13 cellular contexts compared by ENCODE assay signal in genomic region chr7:24406053-24406561, GRCh38.
A peak's percentile ranks its signal among the peaks of the same experiment; 100 is the strongest.
DNase-seq lines count a peak whose midpoint lies in the region; ATAC-seq and TF ChIP-seq lines count a peak whose summit lies in the region.
"Had no signal": no experiment of that assay in that cellular context is flagged by ENCODE, and none has a peak within 500 bp of the region (broad histone marks: within the 10 kb centered on the region; RNA-seq: fewer than 3 reads in every experiment).

No MANE protein-coding gene starts in this region.

- H3K27me3 ChIP-seq in HAP-1 (ENCODE audit: low read depth): no peaks in the 10 kb centered on the region
- no peaks in the 10 kb centered on the region for H3K27me3 ChIP-seq in effector memory CD4-positive, alpha-beta T cell (replicated peaks; ENCODE audit: control insufficient read depth, insufficient read depth, low read length, poor library complexity, severe bottlenecking)
- no peaks in the 10 kb centered on the region for H3K27me3 ChIP-seq in testis
- H3K27me3 ChIP-seq: hepatocyte had no signal

- H3K4me3 ChIP-seq in HAP-1 (no peak overlapping the region), NB4 (ENCODE audit: low read depth, low read length) (no peak overlapping the region), testis (no peak overlapping the region)
- H3K4me3 ChIP-seq in effector memory CD4-positive, alpha-beta T cell (ENCODE audit: insufficient read depth, low read depth, low read length, poor library complexity, severe bottlenecking): no peak overlapping the region
- H3K4me3 ChIP-seq: A549, GM23248, hepatocyte had no signal

- DNase-seq in activated CD4-positive, CD25-positive, alpha-beta regulatory T cell (lab: John Stamatoyannopoulos, UW): no peak
- DNase-seq in HAP-1 (ENCODE audit: low spot score in 2 of 2): peak; percentile 41 to 85
- DNase-seq in NB4 (ENCODE audit: low read depth): peak; percentile 20
- no peak for DNase-seq in natural killer cell
- DNase-seq in occipital lobe (lab: John Stamatoyannopoulos, UW): no peak
- DNase-seq in effector memory CD4-positive, alpha-beta T cell: no peak
- DNase-seq in testis: no peak
- DNase-seq: GM23248, NCI-H524 treated with DMSO at 0.1 percent for 48 hours had no signal

- no peaks in the 10 kb centered on the region for H3K27me3 Mint-ChIP-seq in natural killer cell (ENCODE audit: low read depth in 2 of 2)

- no peak overlapping the region for H3K27ac Mint-ChIP-seq in natural killer cell
- H3K27ac Mint-ChIP-seq: IgD-negative memory B cell had no signal

- no peaks in the 10 kb centered on the region for H3K9me3 Mint-ChIP-seq in natural killer cell
- H3K9me3 Mint-ChIP-seq: IgD-negative memory B cell had no signal

- H3K4me3 Mint-ChIP-seq in natural killer cell: no peak overlapping the region
- H3K4me3 Mint-ChIP-seq: IgD-negative memory B cell had no signal

- no peak overlapping the region for H3K27ac ChIP-seq in effector memory CD4-positive, alpha-beta T cell (ENCODE audit: insufficient read depth, low read length, poor library complexity, severe bottlenecking)
- H3K27ac ChIP-seq in testis: no peak overlapping the region
- H3K27ac ChIP-seq: A549, GM23248, hepatocyte had no signal

- WGBS in testis, 2 donors: 70 to 76% methylated on average over 3 of the region's 3 CpGs

- TF ChIP-seq CTCF in NB4 (IDR thresholded peaks at IDR 0.05; ENCODE audit: low read depth, low read length): no peak
- TF ChIP-seq CTCF in natural killer cell (IDR thresholded peaks at IDR 0.05): no peak
- no peak for TF ChIP-seq CTCF in testis (IDR thresholded peaks at IDR 0.05)

- H3K36me3 Mint-ChIP-seq in natural killer cell: no peaks in the 10 kb centered on the region

- in situ Hi-C loops in HAP-1 (cut with MboI; ENCODE audit: low sequenced_read_pairs): no loop called here

- H3K9me3 ChIP-seq in HAP-1: no peaks in the 10 kb centered on the region
- H3K9me3 ChIP-seq in effector memory CD4-positive, alpha-beta T cell (ENCODE audit: control insufficient read depth, low read length): no peaks in the 10 kb centered on the region
- H3K9me3 ChIP-seq in testis: no peaks in the 10 kb centered on the region
- H3K9me3 ChIP-seq: A549 had no signal

- H3K4me1 Mint-ChIP-seq in natural killer cell: peaks cover 18 to 19% of the 10 kb centered on the region in 2 donors

- peak; percentile 61 to 64 for ATAC-seq in activated CD4-positive, CD25-positive, alpha-beta regulatory T cell treated with anti-CD3 and anti-CD28 coated beads, Interleukin-2, amount 50 U/mL, for 24 hours
- peak; percentile 60 to 78 (median 77) for ATAC-seq in natural killer cell
- ATAC-seq: A549 had no signal

- no peaks in the 10 kb centered on the region for H3K36me3 ChIP-seq in HAP-1 (replicated peaks)
- H3K36me3 ChIP-seq in effector memory CD4-positive, alpha-beta T cell (ENCODE audit: control insufficient read depth, insufficient read depth, low read length): no peaks in the 10 kb centered on the region
- no peaks in the 10 kb centered on the region for H3K36me3 ChIP-seq in testis (ENCODE audit: low read depth, missing control alignments)

- intact Hi-C loops in natural killer cell (cut with micrococcal nuclease): no loop called here
- intact Hi-C loops in testis (cut with DNase I; ENCODE audit: low total_unique reads): no loop called here

- H3K4me1 ChIP-seq in HAP-1: peaks cover 22% of the 10 kb centered on the region
- H3K4me1 ChIP-seq in effector memory CD4-positive, alpha-beta T cell (ENCODE audit: control insufficient read depth, insufficient read depth, low read length, poor library complexity, severe bottlenecking): no peaks in the 10 kb centered on the region
- H3K4me1 ChIP-seq in testis: no peaks in the 10 kb centered on the region

- TF ChIP-seq POLR2A in NB4 (IDR thresholded peaks at IDR 0.05; ENCODE audit: extremely low read depth, insufficient read length) (no peak), testis (IDR thresholded peaks at IDR 0.05) (no peak)

Comparison
In these comparisons a context has a peak if more than half of its experiments do, and no peak if none do; other contexts are left out.
1. DNase-seq: peak in HAP-1 (2 of 2) and NB4 (single experiment); none in activated CD4-positive, CD25-positive, alpha-beta regulatory T cell (0 of 4), natural killer cell (single experiment), occipital lobe (single experiment), effector memory CD4-positive, alpha-beta T cell (0 of 3) and testis (single experiment).